11 cellular contexts compared by ENCODE assay signal in the genomic region with DNA sequence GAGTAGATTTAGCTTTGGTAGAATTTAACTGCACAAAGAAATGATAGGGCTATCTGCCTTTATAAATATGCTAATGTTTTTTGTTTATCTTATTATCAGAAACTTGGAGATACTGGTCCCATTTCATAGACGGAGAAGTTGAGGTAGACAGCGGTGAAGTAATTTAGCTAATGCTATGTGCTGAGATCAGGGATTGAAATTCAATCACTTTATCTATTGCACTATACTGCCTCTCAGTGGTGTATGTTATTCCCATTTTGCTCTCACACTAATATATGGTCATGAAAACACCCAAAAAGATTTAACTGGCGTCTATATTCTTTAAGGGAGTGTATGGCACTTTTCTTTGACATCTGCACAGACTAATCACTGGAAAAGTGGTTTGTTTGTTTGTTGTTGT.
DNase-seq lines count a peak whose midpoint lies in the region; ATAC-seq, FAIRE-seq and TF ChIP-seq lines count a peak whose summit lies in the region.
"Had no signal": no experiment of that assay in that cellular context is flagged by ENCODE, and none has a peak within 500 bp of the region (broad histone marks: within the 10 kb centered on the region; RNA-seq: fewer than 3 reads in every experiment).

No MANE protein-coding gene starts in this region.

- no peaks in the 10 kb centered on the region for H3K4me1 ChIP-seq in DND-41 (ENCODE audit: insufficient read depth, low read length)
- no peaks in the 10 kb centered on the region for H3K4me1 ChIP-seq in KMS-11 (ENCODE audit: low read depth, poor library complexity, severe bottlenecking)
- H3K4me1 ChIP-seq in GM12878 (ENCODE audit: control insufficient read depth, insufficient read depth, low read length), result no peaks in the 10 kb centered on the region
- no peaks in the 10 kb centered on the region for H3K4me1 ChIP-seq in lower lobe of right lung
- H3K4me1 ChIP-seq in tibial artery, result no peaks in the 10 kb centered on the region

- no peak overlapping the region for H3K27ac ChIP-seq in DND-41 (ENCODE audit: low read length)
- no peak overlapping the region for H3K27ac ChIP-seq in KMS-11
- no peak overlapping the region for H3K27ac ChIP-seq in GM12878 (ENCODE audit: control insufficient read depth, insufficient read depth)
- H3K27ac ChIP-seq in lower lobe of right lung, result no peak overlapping the region
- H3K27ac ChIP-seq in tibial artery, result no peak overlapping the region

- RAD21 ChIA-PET in GM12878 (lab: Charles Lee; ENCODE audit: unreplicated experiment), result no interaction called here

- TF ChIP-seq CTCF in DND-41 (IDR thresholded peaks at IDR 0.05; ENCODE audit: borderline replicate concordance, extremely low read depth, low read length, poor library complexity, severe bottlenecking) (peak; percentile 14), KMS-11 (conservative IDR thresholded peaks at IDR 0.05; ENCODE audit: low read depth, low read length) (0 out of 2 replicates have a peak, but pooled peaks have one; percentile 20), GM12878 (IDR thresholded peaks at IDR 0.05 in 2 of 3, conservative IDR thresholded peaks at IDR 0.05 in 1 of 3; ENCODE audit: control insufficient read depth in 2 of 3, extremely low read depth in 1 of 3, insufficient read depth in 1 of 3, low read depth in 3 of 3, low read length in 3 of 3) (no peak; a peak in 1 of 6 replicates), lower lobe of right lung (IDR thresholded peaks at IDR 0.05) (peak; percentile 15), tibial artery (IDR thresholded peaks at IDR 0.05) (peak in 1 of 2 experiments; percentile 7)

- ATAC-seq in DND-41 (ENCODE audit: insufficient read depth, low read depth), result no peak
- 0 out of 3 replicates have a peak, but pooled peaks have one; percentile 24 for ATAC-seq in GM12878
- no peak for ATAC-seq in lower lobe of right lung
- no peak for ATAC-seq in GM18907 (IDR thresholded peaks at IDR 0.05; ENCODE audit: unreplicated experiment)

- H2AFZ ChIP-seq in DND-41 (ENCODE audit: low read depth, low read length) (no peak overlapping the region), KMS-11 (ENCODE audit: low read depth) (no peak overlapping the region), GM12878 (ENCODE audit: control insufficient read depth, low read depth, low read length) (no peak overlapping the region)

- in situ Hi-C loops in GM12878 (cut with MboI), result no loop called here

- H3K27me3 ChIP-seq in DND-41 (ENCODE audit: insufficient read depth, low read length, poor library complexity) (no peaks in the 10 kb centered on the region), KMS-11 (ENCODE audit: insufficient read depth, low read depth) (no peaks in the 10 kb centered on the region), GM12878 (replicated peaks in 1 of 2; ENCODE audit: control insufficient read depth in 2 of 2, insufficient read depth in 2 of 2, low read length in 1 of 2) (no peaks in the 10 kb centered on the region; a peak in 1 of 4 replicates), lower lobe of right lung (ENCODE audit: low read depth) (no peaks in the 10 kb centered on the region), tibial artery (peaks cover 0 to 3% of the 10 kb centered on the region in 2 donors)

- BruUV-seq in GM12878 (replicated peaks; lab: Mats Ljungman, UMichigan), result no TSS peak

- H3K9me3 ChIP-seq in DND-41 (ENCODE audit: insufficient read depth, low read length, severe bottlenecking) (no peaks in the 10 kb centered on the region), GM12878 (replicated peaks; ENCODE audit: control insufficient read depth, insufficient read depth, low read length) (no peaks in the 10 kb centered on the region), lower lobe of right lung (no peaks in the 10 kb centered on the region), tibial artery (no peaks in the 10 kb centered on the region)

- H3K4me3 ChIP-seq in DND-41 (ENCODE audit: low read depth in 1 of 2, low read length in 2 of 2) (no peak overlapping the region), KMS-11 (IDR thresholded peaks at IDR 0.05; ENCODE audit: insufficient read depth, low read depth, low read length) (no peak overlapping the region), GM12878 (no peak overlapping the region), lower lobe of right lung (no peak overlapping the region), tibial artery (no peak overlapping the region)

- intact Hi-C loops in GM12878 (cut with micrococcal nuclease; ENCODE audit: unreplicated experiment), result no loop called here
- intact Hi-C loops in lower lobe of right lung (cut with DNase I), result no loop called here
- intact Hi-C loops in tibial artery (cut with DNase I; ENCODE audit: low total_unique reads), result no loop called here

- no peaks in the 10 kb centered on the region for H4K20me1 ChIP-seq in DND-41 (ENCODE audit: insufficient read depth, low read length)
- no peaks in the 10 kb centered on the region for H4K20me1 ChIP-seq in KMS-11 (ENCODE audit: insufficient read depth)
- H4K20me1 ChIP-seq in GM12878 (ENCODE audit: control insufficient read depth, insufficient read depth), result no peaks in the 10 kb centered on the region

- no peak for TF ChIP-seq POLR2A in GM12878 (IDR thresholded peaks at IDR 0.05; ENCODE audit: low read depth, low read length)

- SMC1A ChIA-PET in GM12878 (lab: Charles Lee; ENCODE audit: uncharacterized antibody, unreplicated experiment), result interaction anchor here (0.9 to 1.1 kb wide), 3 partner anchors 9 to 304 kb away, joined by 3 to 4 read pairs (median 4); no protein-coding TSS in a partner anchor

- TF ChIP-seq EP300 in GM12878 (IDR thresholded peaks at IDR 0.05; ENCODE audit: borderline replicate concordance in 1 of 2, control insufficient read depth in 1 of 2, low read depth in 2 of 2, low read length in 2 of 2), result no peak

- no peak for FAIRE-seq in GM12878 (lab: Jason Lieb, UNC)
- FAIRE-seq: GM18507 had no signal

- H3K4me2 ChIP-seq in DND-41 (ENCODE audit: insufficient read depth, low read length), result no peak overlapping the region
- H3K4me2 ChIP-seq in KMS-11, result no peak overlapping the region
- H3K4me2 ChIP-seq in GM12878 (ENCODE audit: control insufficient read depth, insufficient read depth), result no peak overlapping the region

- no peak for TF ChIP-seq RAD21 in GM12878 (IDR thresholded peaks at IDR 0.05; ENCODE audit: insufficient read depth, low read depth, low read length)

- DNase-seq in DND-41, result no peak
- DNase-seq in GM12878 (ENCODE audit: low read depth, low spot score), result no peak
- DNase-seq in lower lobe of right lung, result no peak
- DNase-seq in NOMO-1 treated with dmso at 0.1 percent for 144 hours (lab: John Stamatoyannopoulos, UW; ENCODE audit: unreplicated experiment), result no peak
- no peak for DNase-seq in tibial artery
- no peak for DNase-seq in pons (ENCODE audit: low spot score)
- DNase-seq: activated CD4-positive, alpha-beta T cell treated with anti-CD3 and anti-CD28 coated beads, Interleukin-2, amount 50 U/mL, for 4 hours; NCI-H774 had no signal

- no peaks in the 10 kb centered on the region for H3K79me2 ChIP-seq in DND-41 (ENCODE audit: insufficient read depth, low read length)
- H3K79me2 ChIP-seq in KMS-11 (ENCODE audit: insufficient read depth, low read depth), result no peaks in the 10 kb centered on the region
- H3K79me2 ChIP-seq in GM12878 (ENCODE audit: control insufficient read depth, insufficient read depth, low read length), result no peaks in the 10 kb centered on the region

- 34% methylated on average over 3 of the region's 3 CpGs for WGBS in GM12878 (ENCODE audit: insufficient coverage, insufficient replicate concordance, low lambda C conversion rate, missing lambda C conversion rate)

- CTCF ChIA-PET in GM12878 (lab: Yijun Ruan, JAX), result interaction anchor here (0.8 kb wide), 1 partner anchor 303 kb away, joined by 3 read pairs; no protein-coding TSS in a partner anchor

- POLR2A ChIA-PET in GM12878 (lab: Charles Lee), result no interaction called here

- H3K36me3 ChIP-seq in DND-41 (ENCODE audit: insufficient read depth, low read length), result no peaks in the 10 kb centered on the region
- no peaks in the 10 kb centered on the region for H3K36me3 ChIP-seq in KMS-11 (ENCODE audit: insufficient read depth)
- H3K36me3 ChIP-seq in GM12878 (ENCODE audit: control insufficient read depth in 2 of 2, insufficient read depth in 2 of 2, low read length in 1 of 2), result no peaks in the 10 kb centered on the region
- H3K36me3 ChIP-seq in lower lobe of right lung, result no peaks in the 10 kb centered on the region
- no peaks in the 10 kb centered on the region for H3K36me3 ChIP-seq in tibial artery

- H3K9ac ChIP-seq in DND-41 (ENCODE audit: low read depth, low read length), result no peak overlapping the region
- no peak overlapping the region for H3K9ac ChIP-seq in KMS-11
- no peak overlapping the region for H3K9ac ChIP-seq in GM12878 (ENCODE audit: control insufficient read depth, insufficient read depth, low read length)

TF ChIP-seq in GM12878, 131 proteins besides CTCF, POLR2A, EP300 and RAD21:
- TF ChIP-seq SUPT20H (IDR thresholded peaks at IDR 0.05; ENCODE audit: borderline replicate concordance, control insufficient read depth, low read depth, low read length) (no peak), NR2F1 (conservative IDR thresholded peaks at IDR 0.05) (no peak)
- TF ChIP-seq, protein P1, sequence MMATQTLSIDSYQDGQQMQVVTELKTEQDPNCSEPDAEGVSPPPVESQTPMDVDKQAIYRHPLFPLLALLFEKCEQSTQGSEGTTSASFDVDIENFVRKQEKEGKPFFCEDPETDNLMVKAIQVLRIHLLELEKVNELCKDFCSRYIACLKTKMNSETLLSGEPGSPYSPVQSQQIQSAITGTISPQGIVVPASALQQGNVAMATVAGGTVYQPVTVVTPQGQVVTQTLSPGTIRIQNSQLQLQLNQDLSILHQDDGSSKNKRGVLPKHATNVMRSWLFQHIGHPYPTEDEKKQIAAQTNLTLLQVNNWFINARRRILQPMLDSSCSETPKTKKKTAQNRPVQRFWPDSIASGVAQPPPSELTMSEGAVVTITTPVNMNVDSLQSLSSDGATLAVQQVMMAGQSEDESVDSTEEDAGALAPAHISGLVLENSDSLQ (IDR thresholded peaks at IDR 0.05), result no peak
TF ChIP-seq in GM12878: peak in this region for 0.

Comparison
In these comparisons a context has a peak if more than half of its experiments do, and no peak if none do; other contexts are left out.
1. CTCF ChIP-seq: peak in DND-41 (single experiment), KMS-11 (single experiment) and lower lobe of right lung (single experiment); none in GM12878 (0 of 3).